ENCODE assay signal across 1 cellular context in genomic region chr16:67155305-67156145, GRCh38.
TF ChIP-seq lines count a peak whose summit lies in the region.

No MANE protein-coding gene starts in this region.

TF ChIP-seq in GM12878, 131 proteins besides CTCF, POLR2A, EP300 and RAD21 (continues in another document):
- TF ChIP-seq IRF4 (IDR thresholded peaks at IDR 0.05; ENCODE audit: low read depth, low read length): no peak
- TF ChIP-seq EED (IDR thresholded peaks at IDR 0.05; ENCODE audit: low read depth): no peak
- TF ChIP-seq USF1 (IDR thresholded peaks at IDR 0.05; ENCODE audit: borderline replicate concordance, extremely low read length, insufficient read depth, low read depth, low read length): no peak
- TF ChIP-seq ZBTB11 (CRISPR knock-in tag; IDR thresholded peaks at IDR 0.05): no peak
- no peak for TF ChIP-seq KLF5 (IDR thresholded peaks at IDR 0.05; ENCODE audit: partially characterized antibody)
- TF ChIP-seq EGR1 (IDR thresholded peaks at IDR 0.05; ENCODE audit: borderline replicate concordance in 1 of 2, low read depth in 2 of 2, low read length in 2 of 2): no peak
- TF ChIP-seq, protein P1, sequence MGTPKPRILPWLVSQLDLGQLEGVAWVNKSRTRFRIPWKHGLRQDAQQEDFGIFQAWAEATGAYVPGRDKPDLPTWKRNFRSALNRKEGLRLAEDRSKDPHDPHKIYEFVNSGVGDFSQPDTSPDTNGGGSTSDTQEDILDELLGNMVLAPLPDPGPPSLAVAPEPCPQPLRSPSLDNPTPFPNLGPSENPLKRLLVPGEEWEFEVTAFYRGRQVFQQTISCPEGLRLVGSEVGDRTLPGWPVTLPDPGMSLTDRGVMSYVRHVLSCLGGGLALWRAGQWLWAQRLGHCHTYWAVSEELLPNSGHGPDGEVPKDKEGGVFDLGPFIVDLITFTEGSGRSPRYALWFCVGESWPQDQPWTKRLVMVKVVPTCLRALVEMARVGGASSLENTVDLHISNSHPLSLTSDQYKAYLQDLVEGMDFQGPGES (IDR thresholded peaks at IDR 0.05): no peak
- TF ChIP-seq SUPT20H (IDR thresholded peaks at IDR 0.05; ENCODE audit: borderline replicate concordance, control insufficient read depth, low read depth, low read length): no peak
- TF ChIP-seq, protein P2, sequence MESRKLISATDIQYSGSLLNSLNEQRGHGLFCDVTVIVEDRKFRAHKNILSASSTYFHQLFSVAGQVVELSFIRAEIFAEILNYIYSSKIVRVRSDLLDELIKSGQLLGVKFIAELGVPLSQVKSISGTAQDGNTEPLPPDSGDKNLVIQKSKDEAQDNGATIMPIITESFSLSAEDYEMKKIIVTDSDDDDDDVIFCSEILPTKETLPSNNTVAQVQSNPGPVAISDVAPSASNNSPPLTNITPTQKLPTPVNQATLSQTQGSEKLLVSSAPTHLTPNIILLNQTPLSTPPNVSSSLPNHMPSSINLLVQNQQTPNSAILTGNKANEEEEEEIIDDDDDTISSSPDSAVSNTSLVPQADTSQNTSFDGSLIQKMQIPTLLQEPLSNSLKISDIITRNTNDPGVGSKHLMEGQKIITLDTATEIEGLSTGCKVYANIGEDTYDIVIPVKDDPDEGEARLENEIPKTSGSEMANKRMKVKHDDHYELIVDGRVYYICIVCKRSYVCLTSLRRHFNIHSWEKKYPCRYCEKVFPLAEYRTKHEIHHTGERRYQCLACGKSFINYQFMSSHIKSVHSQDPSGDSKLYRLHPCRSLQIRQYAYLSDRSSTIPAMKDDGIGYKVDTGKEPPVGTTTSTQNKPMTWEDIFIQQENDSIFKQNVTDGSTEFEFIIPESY (IDR thresholded peaks at IDR 0.05): no peak
- no peak for TF ChIP-seq PAX5 (IDR thresholded peaks at IDR 0.05; ENCODE audit: borderline replicate concordance, low read depth, low read length)
- no peak for TF ChIP-seq MAX (IDR thresholded peaks at IDR 0.05; ENCODE audit: low read depth, low read length)
- TF ChIP-seq CHD4 (IDR thresholded peaks at IDR 0.05): no peak
- TF ChIP-seq FOS (IDR thresholded peaks at IDR 0.05; ENCODE audit: borderline replicate concordance, extremely low read depth, insufficient read length): no peak
- TF ChIP-seq BCL3 (IDR thresholded peaks at IDR 0.05; ENCODE audit: borderline replicate concordance, insufficient read depth, low read depth, low read length, poor library complexity, severe bottlenecking): no peak
- no peak for TF ChIP-seq RCOR1 (conservative IDR thresholded peaks at IDR 0.05; ENCODE audit: low read depth, low read length)
- 0 out of 3 replicates have a peak, but pooled peaks have one; percentile 38 for TF ChIP-seq POU2F2 (IDR thresholded peaks at IDR 0.05; ENCODE audit: borderline replicate concordance, low read depth, low read length)
- no peak for TF ChIP-seq ELK1 (IDR thresholded peaks at IDR 0.05; ENCODE audit: low read depth, low read length)
- no peak for TF ChIP-seq HSF1 (IDR thresholded peaks at IDR 0.05; ENCODE audit: low read depth, low read length)
- peak; percentile 71 for TF ChIP-seq GATAD2B (conservative IDR thresholded peaks at IDR 0.05; ENCODE audit: low read depth)
- TF ChIP-seq E2F4 (IDR thresholded peaks at IDR 0.05; ENCODE audit: low read depth, low read length): no peak
- TF ChIP-seq, protein P3, sequence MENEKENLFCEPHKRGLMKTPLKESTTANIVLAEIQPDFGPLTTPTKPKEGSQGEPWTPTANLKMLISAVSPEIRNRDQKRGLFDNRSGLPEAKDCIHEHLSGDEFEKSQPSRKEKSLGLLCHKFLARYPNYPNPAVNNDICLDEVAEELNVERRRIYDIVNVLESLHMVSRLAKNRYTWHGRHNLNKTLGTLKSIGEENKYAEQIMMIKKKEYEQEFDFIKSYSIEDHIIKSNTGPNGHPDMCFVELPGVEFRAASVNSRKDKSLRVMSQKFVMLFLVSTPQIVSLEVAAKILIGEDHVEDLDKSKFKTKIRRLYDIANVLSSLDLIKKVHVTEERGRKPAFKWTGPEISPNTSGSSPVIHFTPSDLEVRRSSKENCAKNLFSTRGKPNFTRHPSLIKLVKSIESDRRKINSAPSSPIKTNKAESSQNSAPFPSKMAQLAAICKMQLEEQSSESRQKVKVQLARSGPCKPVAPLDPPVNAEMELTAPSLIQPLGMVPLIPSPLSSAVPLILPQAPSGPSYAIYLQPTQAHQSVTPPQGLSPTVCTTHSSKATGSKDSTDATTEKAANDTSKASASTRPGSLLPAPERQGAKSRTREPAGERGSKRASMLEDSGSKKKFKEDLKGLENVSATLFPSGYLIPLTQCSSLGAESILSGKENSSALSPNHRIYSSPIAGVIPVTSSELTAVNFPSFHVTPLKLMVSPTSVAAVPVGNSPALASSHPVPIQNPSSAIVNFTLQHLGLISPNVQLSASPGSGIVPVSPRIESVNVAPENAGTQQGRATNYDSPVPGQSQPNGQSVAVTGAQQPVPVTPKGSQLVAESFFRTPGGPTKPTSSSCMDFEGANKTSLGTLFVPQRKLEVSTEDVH (IDR thresholded peaks at IDR 0.05; ENCODE audit: low read depth, partially characterized antibody): no peak
- TF ChIP-seq TCF12 (IDR thresholded peaks at IDR 0.05; ENCODE audit: low read depth, low read length): peak; percentile 79; the same call in 1 of the 2 replicates
- TF ChIP-seq ETV6 (conservative IDR thresholded peaks at IDR 0.05 in 1 of 2, IDR thresholded peaks at IDR 0.05 in 1 of 2; ENCODE audit: borderline replicate concordance in 1 of 2, low read depth in 1 of 2): no peak
- TF ChIP-seq SPI1 (IDR thresholded peaks at IDR 0.05; ENCODE audit: borderline replicate concordance, insufficient read depth, low read depth, low read length): no peak
- TF ChIP-seq BHLHE40 (IDR thresholded peaks at IDR 0.05; ENCODE audit: borderline replicate concordance in 1 of 2, low read depth in 2 of 2, low read length in 1 of 2): peak; percentile 47 to 82; a peak in 3 of 4 replicates
- TF ChIP-seq BMI1 (IDR thresholded peaks at IDR 0.05; ENCODE audit: borderline replicate concordance): no peak
- TF ChIP-seq ZNF384 (IDR thresholded peaks at IDR 0.05; ENCODE audit: borderline replicate concordance, low read depth, low read length): no peak
- TF ChIP-seq TCF3 (IDR thresholded peaks at IDR 0.05; ENCODE audit: borderline replicate concordance, insufficient read depth, low read depth, low read length): 0 out of 2 replicates have a peak, but pooled peaks have one; percentile 62
- peak; percentile 62; the same call in 1 of the 2 replicates for TF ChIP-seq MXI1 (IDR thresholded peaks at IDR 0.05; ENCODE audit: low read depth, low read length)
- TF ChIP-seq ZNF24 (IDR thresholded peaks at IDR 0.05): peak; percentile 30; the same call in 1 of the 2 replicates
- TF ChIP-seq DPF2 (IDR thresholded peaks at IDR 0.05): peak; percentile 71; the same call in 1 of the 2 replicates
- no peak for TF ChIP-seq SREBF1 (IDR thresholded peaks at IDR 0.05; ENCODE audit: low read length)
- no peak for TF ChIP-seq MLLT1 (IDR thresholded peaks at IDR 0.05)
- TF ChIP-seq HDGF (IDR thresholded peaks at IDR 0.05): no peak
- 0 out of 4 replicates have a peak, but pooled peaks of 1 of the 2 experiments have one; percentile 4 for TF ChIP-seq SRF (IDR thresholded peaks at IDR 0.05; ENCODE audit: low read depth in 2 of 2, low read length in 2 of 2)
- TF ChIP-seq RAD51 (IDR thresholded peaks at IDR 0.05): no peak
- no peak for TF ChIP-seq CHD1 (IDR thresholded peaks at IDR 0.05; ENCODE audit: low read depth, low read length)
- TF ChIP-seq CHD2 (IDR thresholded peaks at IDR 0.05; ENCODE audit: borderline replicate concordance, low read depth, low read length): 0 out of 2 replicates have a peak, but pooled peaks have one; percentile 17
- TF ChIP-seq, protein P4, sequence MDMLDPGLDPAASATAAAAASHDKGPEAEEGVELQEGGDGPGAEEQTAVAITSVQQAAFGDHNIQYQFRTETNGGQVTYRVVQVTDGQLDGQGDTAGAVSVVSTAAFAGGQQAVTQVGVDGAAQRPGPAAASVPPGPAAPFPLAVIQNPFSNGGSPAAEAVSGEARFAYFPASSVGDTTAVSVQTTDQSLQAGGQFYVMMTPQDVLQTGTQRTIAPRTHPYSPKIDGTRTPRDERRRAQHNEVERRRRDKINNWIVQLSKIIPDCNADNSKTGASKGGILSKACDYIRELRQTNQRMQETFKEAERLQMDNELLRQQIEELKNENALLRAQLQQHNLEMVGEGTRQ (IDR thresholded peaks at IDR 0.05; ENCODE audit: borderline replicate concordance, low read depth, low read length): no peak
- no peak for TF ChIP-seq CEBPB (IDR thresholded peaks at IDR 0.05; ENCODE audit: borderline replicate concordance in 1 of 2, low read depth in 2 of 2, low read length in 2 of 2)
- TF ChIP-seq ZZZ3 (IDR thresholded peaks at IDR 0.05; ENCODE audit: control insufficient read depth, insufficient read length, low read depth): no peak
- TF ChIP-seq ZSCAN29 (IDR thresholded peaks at IDR 0.05): peak; percentile 70; the same call in 1 of the 2 replicates
- TF ChIP-seq NFYA (IDR thresholded peaks at IDR 0.05; ENCODE audit: borderline replicate concordance, low read depth, low read length): no peak
